16 cellular contexts compared by ENCODE assay signal in the genomic region with DNA sequence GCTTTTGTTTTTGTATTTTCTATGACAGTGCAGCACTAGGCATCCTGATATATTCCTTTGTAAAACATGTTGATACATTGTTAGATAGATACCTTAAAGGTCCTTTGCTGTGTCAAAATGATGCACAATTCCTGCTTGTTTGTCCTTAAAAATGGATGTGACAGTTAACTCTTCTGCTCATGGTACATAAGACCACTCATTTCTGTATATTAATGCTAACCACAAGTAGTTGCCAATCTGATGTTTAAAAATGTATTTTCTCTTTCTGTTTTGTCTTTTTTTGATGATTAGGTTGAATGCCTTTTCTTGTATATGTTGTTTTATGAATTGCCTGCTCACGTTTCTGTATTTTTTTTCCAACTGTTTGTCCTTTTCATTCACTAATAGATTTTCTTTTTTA. TPM values are rescaled to one million over a fixed set of nuclear protein-coding genes. Genes with fewer than 3 reads are reported as not detected.
DNase-seq lines count a peak whose midpoint lies in the region; ATAC-seq, FAIRE-seq and TF ChIP-seq lines count a peak whose summit lies in the region.
"Had no signal": no experiment of that assay in that cellular context is flagged by ENCODE, and none has a peak within 500 bp of the region (broad histone marks: within the 10 kb centered on the region; RNA-seq: fewer than 3 reads in every experiment).

No MANE protein-coding gene starts in this region.

- RAD21 ChIA-PET in GM12878 (lab: Charles Lee; ENCODE audit: unreplicated experiment) = interaction anchor here (3.3 kb wide), 1 partner anchor 14 kb away, joined by 21 read pairs; no protein-coding TSS in a partner anchor

- FAIRE-seq in GM12878 (lab: Jason Lieb, UNC) = peak; percentile 59

- 0 out of 4 replicates have a peak, but pooled peaks of 1 of the 2 experiments have one; percentile 24 for TF ChIP-seq EP300 in GM12878 (IDR thresholded peaks at IDR 0.05; ENCODE audit: borderline replicate concordance in 1 of 2, control insufficient read depth in 1 of 2, low read depth in 2 of 2, low read length in 2 of 2)

- H3K4me1 ChIP-seq in PC-3 (ENCODE audit: insufficient read depth, low read length) = peaks cover 20% of the 10 kb centered on the region
- H3K4me1 ChIP-seq in GM12878 (ENCODE audit: control insufficient read depth, insufficient read depth, low read length) = peaks cover 8% of the 10 kb centered on the region; the same call in 1 of the 2 replicates

- no peaks in the 10 kb centered on the region for H3K36me3 ChIP-seq in PC-3 (ENCODE audit: low read depth, low read length)
- H3K36me3 ChIP-seq in GM12878 (ENCODE audit: control insufficient read depth in 2 of 2, insufficient read depth in 2 of 2, low read length in 1 of 2) = no peaks in the 10 kb centered on the region
- H3K36me3 ChIP-seq: lower lobe of right lung, right lobe of liver had no signal

- H3K27ac Mint-ChIP-seq in activated naive CD4-positive, alpha-beta T cell treated with anti-CD3 and anti-CD28 coated beads for 36 hours = peak overlapping the region; percentile 85
- peak overlapping the region; percentile 64 for H3K27ac Mint-ChIP-seq in stimulated activated memory B cell treated with anti-CD40 and anti-IgM and Interleukin-4, amounts not matched to agents 10 μg/mL and 1 μg/mL and 100 μg/mL, for 72 hours
- no peak overlapping the region for H3K27ac Mint-ChIP-seq in chondrocyte (ENCODE audit: unreplicated experiment)

- BruUV-seq in PC-3 (replicated peaks; lab: Mats Ljungman, UMichigan) = no TSS peak
- no TSS peak for BruUV-seq in GM12878 (replicated peaks; lab: Mats Ljungman, UMichigan)

- peaks cover 41% of the 10 kb centered on the region for H3K36me3 Mint-ChIP-seq in activated naive CD4-positive, alpha-beta T cell treated with anti-CD3 and anti-CD28 coated beads for 36 hours (ENCODE audit: low read depth)
- H3K36me3 Mint-ChIP-seq in stimulated activated memory B cell treated with anti-CD40 and anti-IgM and Interleukin-4, amounts not matched to agents 10 μg/mL and 1 μg/mL and 100 μg/mL, for 72 hours = peaks cover 63% of the 10 kb centered on the region
- H3K36me3 Mint-ChIP-seq in chondrocyte (ENCODE audit: low read depth) = peaks cover 12% of the 10 kb centered on the region

- H3K4me2 ChIP-seq in PC-3 (ENCODE audit: low read length) (peak overlapping the region; percentile 72), GM12878 (ENCODE audit: control insufficient read depth, insufficient read depth) (no peak overlapping the region)

- POLR2A ChIA-PET in PC-3 (lab: Charles Lee; ENCODE audit: unreplicated experiment) = no interaction called here
- POLR2A ChIA-PET in GM12878 (lab: Charles Lee) = no interaction called here

- H4K20me1 ChIP-seq in PC-3 (ENCODE audit: low read length) (peaks cover 7% of the 10 kb centered on the region; the same call in 1 of the 2 replicates), GM12878 (ENCODE audit: control insufficient read depth, insufficient read depth) (no peaks in the 10 kb centered on the region)

- H3F3A ChIP-seq in PC-3 (ENCODE audit: low read length, unreplicated experiment) = no peaks in the 10 kb centered on the region

- no peak for DNase-seq in activated naive CD4-positive, alpha-beta T cell treated with anti-CD3 and anti-CD28 coated beads for 36 hours
- DNase-seq in activated naive CD4-positive, alpha-beta T cell (lab: John Stamatoyannopoulos, UW) = no peak
- no peak for DNase-seq in PC-3
- DNase-seq in GM12878 (ENCODE audit: low read depth, low spot score) = no peak
- no peak for DNase-seq in chondrocyte (ENCODE audit: low spot score)
- DNase-seq in iPS-NIHi11 (ENCODE audit: low spot score) = no peak
- DNase-seq: DMS 273 treated with DMSO at 0.1 percent for 48 hours; effector CD4-positive, alpha-beta T cell; KG1; lower lobe of right lung; NCI-H1417 treated with DMSO at 0.1 percent for 48 hours; NCI-H345; right lobe of liver had no signal

- no peak overlapping the region for H3K27ac ChIP-seq in PC-3 (ENCODE audit: low read length)
- H3K27ac ChIP-seq in GM12878 (ENCODE audit: control insufficient read depth, insufficient read depth) = no peak overlapping the region
- H3K27ac ChIP-seq: lower lobe of right lung, right lobe of liver had no signal

- in situ Hi-C loops in GM12878 (cut with MboI) = no loop called here

- H3K79me2 ChIP-seq in PC-3 (ENCODE audit: low read length) (peaks cover 99% of the 10 kb centered on the region), GM12878 (ENCODE audit: control insufficient read depth, insufficient read depth, low read length) (peaks cover 94% of the 10 kb centered on the region)

- H3K9me2 ChIP-seq in PC-3 (replicated peaks; ENCODE audit: low read length) = no peaks in the 10 kb centered on the region

- WGBS in GM12878 (ENCODE audit: insufficient coverage, insufficient replicate concordance, low lambda C conversion rate, missing lambda C conversion rate) = 0% methylated on average over 1 of the region's 1 CpG

- no peak overlapping the region for H3K4me3 ChIP-seq in PC-3 (ENCODE audit: low read length)
- no peak overlapping the region; the same call in 1 of the 2 replicates for H3K4me3 ChIP-seq in GM12878
- H3K4me3 ChIP-seq: lower lobe of right lung, right lobe of liver had no signal

- TF ChIP-seq POLR2A in GM12878 (IDR thresholded peaks at IDR 0.05; ENCODE audit: low read depth, low read length) = no peak

- H2AFZ ChIP-seq in PC-3 (ENCODE audit: low read length) (no peak overlapping the region), GM12878 (ENCODE audit: control insufficient read depth, low read depth, low read length) (no peak overlapping the region; the same call in 1 of the 2 replicates)

- no peaks in the 10 kb centered on the region for H3K27me3 Mint-ChIP-seq in activated naive CD4-positive, alpha-beta T cell treated with anti-CD3 and anti-CD28 coated beads for 36 hours (ENCODE audit: low read depth)
- H3K27me3 Mint-ChIP-seq in stimulated activated memory B cell treated with anti-CD40 and anti-IgM and Interleukin-4, amounts not matched to agents 10 μg/mL and 1 μg/mL and 100 μg/mL, for 72 hours = no peaks in the 10 kb centered on the region
- H3K27me3 Mint-ChIP-seq in chondrocyte (ENCODE audit: low read depth) = no peaks in the 10 kb centered on the region
- H3K27me3 Mint-ChIP-seq: brain had no signal

- no peak for TF ChIP-seq RAD21 in GM12878 (IDR thresholded peaks at IDR 0.05; ENCODE audit: insufficient read depth, low read depth, low read length)

- no peaks in the 10 kb centered on the region for H3K27me3 ChIP-seq in PC-3 (ENCODE audit: low read length)
- no peaks in the 10 kb centered on the region for H3K27me3 ChIP-seq in GM12878 (replicated peaks in 1 of 2; ENCODE audit: control insufficient read depth in 2 of 2, insufficient read depth in 2 of 2, low read length in 1 of 2)
- H3K27me3 ChIP-seq: right lobe of liver had no signal

- no peaks in the 10 kb centered on the region for H3K9me3 ChIP-seq in PC-3 (ENCODE audit: low read length)
- peaks cover 22% of the 10 kb centered on the region for H3K9me3 ChIP-seq in GM12878 (replicated peaks; ENCODE audit: control insufficient read depth, insufficient read depth, low read length)

- peak overlapping the region; percentile 47 for H3K4me3 Mint-ChIP-seq in activated naive CD4-positive, alpha-beta T cell treated with anti-CD3 and anti-CD28 coated beads for 36 hours
- no peak overlapping the region for H3K4me3 Mint-ChIP-seq in stimulated activated memory B cell treated with anti-CD40 and anti-IgM and Interleukin-4, amounts not matched to agents 10 μg/mL and 1 μg/mL and 100 μg/mL, for 72 hours
- H3K4me3 Mint-ChIP-seq in chondrocyte (ENCODE audit: unreplicated experiment) = no peak overlapping the region
- H3K4me3 Mint-ChIP-seq: brain had no signal

- CTCF ChIA-PET in activated naive CD4-positive, alpha-beta T cell treated with anti-CD3 and anti-CD28 coated beads for 36 hours (lab: Charles Lee) = no interaction called here
- CTCF ChIA-PET in PC-3 (lab: Charles Lee) (no interaction called here), GM12878 (lab: Yijun Ruan, JAX) (no interaction called here)

- ATAC-seq in PC-3 = no peak
- peak; percentile 14 for ATAC-seq in GM12878
- no peak for ATAC-seq in stimulated activated memory B cell treated with anti-CD40 and anti-IgM and Interleukin-4, amounts not matched to agents 10 μg/mL and 1 μg/mL and 100 μg/mL, for 72 hours
- no peak for ATAC-seq in GM21717 (IDR thresholded peaks at IDR 0.05; ENCODE audit: unreplicated experiment)
- ATAC-seq: lower lobe of right lung had no signal

- intact Hi-C loops in activated naive CD4-positive, alpha-beta T cell treated with anti-CD3 and anti-CD28 coated beads for 36 hours (cut with micrococcal nuclease) = loop anchor here (1.0 to 5.0 kb wide), 5 partner anchors 11 to 52 kb away; no protein-coding TSS in a partner anchor
- intact Hi-C loops in PC-3 (cut with micrococcal nuclease) (no loop called here), GM12878 (cut with micrococcal nuclease; ENCODE audit: unreplicated experiment) (no loop called here)

- H3K4me1 Mint-ChIP-seq in activated naive CD4-positive, alpha-beta T cell treated with anti-CD3 and anti-CD28 coated beads for 36 hours (ENCODE audit: low read depth) = peaks cover 91% of the 10 kb centered on the region
- peaks cover 84% of the 10 kb centered on the region for H3K4me1 Mint-ChIP-seq in stimulated activated memory B cell treated with anti-CD40 and anti-IgM and Interleukin-4, amounts not matched to agents 10 μg/mL and 1 μg/mL and 100 μg/mL, for 72 hours
- peaks cover 62% of the 10 kb centered on the region for H3K4me1 Mint-ChIP-seq in chondrocyte (ENCODE audit: low read depth)

- no peak overlapping the region for H3K9ac ChIP-seq in PC-3 (ENCODE audit: low read length)
- no peak overlapping the region for H3K9ac ChIP-seq in GM12878 (ENCODE audit: control insufficient read depth, insufficient read depth, low read length)

- H3K9me3 Mint-ChIP-seq in activated naive CD4-positive, alpha-beta T cell treated with anti-CD3 and anti-CD28 coated beads for 36 hours = peaks cover 5% of the 10 kb centered on the region
- H3K9me3 Mint-ChIP-seq in stimulated activated memory B cell treated with anti-CD40 and anti-IgM and Interleukin-4, amounts not matched to agents 10 μg/mL and 1 μg/mL and 100 μg/mL, for 72 hours = peaks cover 7% of the 10 kb centered on the region
- H3K9me3 Mint-ChIP-seq in chondrocyte (ENCODE audit: low read depth) = peaks cover 15% of the 10 kb centered on the region

- TF ChIP-seq CTCF in PC-3 (conservative IDR thresholded peaks at IDR 0.05; ENCODE audit: low read depth, low read length) = no peak
- no peak for TF ChIP-seq CTCF in GM12878 (IDR thresholded peaks at IDR 0.05 in 2 of 3, conservative IDR thresholded peaks at IDR 0.05 in 1 of 3; ENCODE audit: control insufficient read depth in 2 of 3, extremely low read depth in 1 of 3, insufficient read depth in 1 of 3, low read depth in 3 of 3, low read length in 3 of 3)
- no peak for TF ChIP-seq CTCF in chondrocyte (IDR thresholded peaks at IDR 0.05)

- SMC1A ChIA-PET in GM12878 (lab: Charles Lee; ENCODE audit: uncharacterized antibody, unreplicated experiment) = interaction anchor here (2.5 kb wide), 1 partner anchor 8 kb away, joined by 9 read pairs; no protein-coding TSS in a partner anchor

RNA-seq across cellular contexts. Expression of a gene that starts 35.1 kb away (rescaled TPM):
- total RNA-seq in activated naive CD4-positive, alpha-beta T cell treated with anti-CD3 and anti-CD28 coated beads for 36 hours = 100 to 1,000 TPM; 131 to 141 TPM
- total RNA-seq in PC-3 (2014; rRNA removed) (12.5 and 16.9 TPM in 2 replicates), GM12878 (2014; rRNA removed) (27.8 and 34.7 TPM in 2 replicates), GM12878 (2014; rRNA removed; fragmentation: Illumina TruSeq; extraction: Trizol) (44.0 and 47.4 TPM in 2 replicates), GM12878 (2021) (60.7 and 66.6 TPM in 2 replicates), chondrocyte (45.9 to 79.9 TPM (median 50.4 TPM) in 3 replicates)
- 252 TPM in 2 replicates for total RNA-seq in GM12878 (2013; cell fraction: nucleolus; rRNA removed)
- polyA plus RNA-seq in GM12878 (2011; ENCODE audit: low read depth) = 10.0 TPM
- polyA plus RNA-seq in GM12878 (2011; rRNA removed) (19.6 and 25.2 TPM in 2 replicates), GM12878 (2014; fragmentation: Illumina TruSeq; extraction: Trizol) (31.9 and 39.3 TPM in 2 replicates), GM12878 (2014; fragmentation: Nextera tagmentation; extraction: Ambion mirVana) (1 to 10 TPM; 6.2 to 8.1 TPM), GM12878 (2014; rRNA removed) (14.7 and 15.1 TPM in 2 replicates), GM12878 (2016; fragmentation: Nextera tagmentation; extraction: Ambion mirVana) (10 to 100 TPM; 30.7 to 33.0 TPM)
- polyA plus RNA-seq in GM12878 (2011; cell fraction: cytosol; rRNA removed) = 15.2 and 23.1 TPM in 2 replicates
- polyA plus RNA-seq in GM12878 (2011; cell fraction: nucleus; rRNA removed) = 26.1 and 31.8 TPM in 2 replicates
- 12.7 and 12.8 TPM in 2 replicates for polyA plus RNA-seq in GM12878 (2012)
- polyA minus RNA-seq in GM12878 (2011; rRNA and poly(A)+ RNA removed) = 69.3 and 72.3 TPM in 2 replicates
- polyA minus RNA-seq in GM12878 (2011; cell fraction: cytosol; rRNA and poly(A)+ RNA removed) = 30.3 and 30.6 TPM in 2 replicates
- polyA minus RNA-seq in GM12878 (2011; cell fraction: nucleus; rRNA and poly(A)+ RNA removed) = 51.4 and 78.9 TPM in 2 replicates
